In genomic region chr9:127715443-127716337, GRCh38 we compare ENCODE assay signal across 8 cellular contexts. TPM values are rescaled to one million over a fixed set of nuclear protein-coding genes. Genes with fewer than 3 reads are reported as not detected.
DNase-seq lines count a peak whose midpoint lies in the region; ATAC-seq, FAIRE-seq and TF ChIP-seq lines count a peak whose summit lies in the region.

Gene PTRH1, minus strand, starts transcription at chr9:127715663. Its CDS starts 24 bp downstream, at chr9:127715639.
Gene TTC16, plus strand, starts transcription at chr9:127716079. Its CDS starts 67 bp downstream, at chr9:127716146.

- WGBS in small intestine, 3 donors = 5 to 6% (median 5%) methylated on average over 64 to 65 of the region's 65 CpGs

- CTCF ChIA-PET in AG04450 (lab: Charles Lee) = interaction anchor here (2.0 kb wide), 1 partner anchor 19 kb away, joined by 21 read pairs; the partner anchor contains the start of gene TOR2A

- H3K4me3 ChIP-seq in AG04450 (ENCODE audit: low read depth, low read length) = peak within 1 kb of the TSS; percentile 83
- H3K4me3 ChIP-seq in WI38 (ENCODE audit: low read depth, low read length) = peak within 1 kb of the TSS; percentile 86
- H3K4me3 ChIP-seq in bronchial epithelial cell (ENCODE audit: low read depth, low read length) = peak within 1 kb of the TSS; percentile 93
- H3K4me3 ChIP-seq in small intestine (ENCODE audit: low read depth in 1 of 2, low read length in 2 of 2) = peak within 1 kb of the TSS; percentile 66 to 71

- H3K9me3 ChIP-seq in AG04450 (ENCODE audit: control insufficient read depth, insufficient read depth, low read length) (no peaks in the 10 kb centered on the region; the same call in 1 of the 2 replicates), small intestine (ENCODE audit: control insufficient read depth, low read depth) (no peaks in the 10 kb centered on the region)

- no peaks in the 10 kb centered on the region for H3K4me1 ChIP-seq in small intestine (ENCODE audit: control insufficient read depth in 2 of 2, insufficient read depth in 1 of 2, low read depth in 1 of 2, low read length in 1 of 2)

- ATAC-seq in GM18909 (IDR thresholded peaks at IDR 0.05; ENCODE audit: poor library complexity, unreplicated experiment) (peak; percentile 91), HG03159 (IDR thresholded peaks at IDR 0.05; ENCODE audit: unreplicated experiment) (peak; percentile 94)

- H3K36me3 ChIP-seq in bronchial epithelial cell (ENCODE audit: control insufficient read depth, insufficient read depth, low read length) (peaks cover 3% of the 10 kb centered on the region), small intestine (ENCODE audit: control insufficient read depth in 2 of 2, insufficient read depth in 2 of 2, low read length in 2 of 2) (no peaks in the 10 kb centered on the region)

- no peak for FAIRE-seq in bronchial epithelial cell (lab: Jason Lieb, UNC)
- no peak for FAIRE-seq in small intestine (lab: Jason Lieb, UNC)

- DNase-seq in AG04450 (ENCODE audit: low read depth, low spot score) (peak; percentile 76), NCI-H2227 (lab: John Stamatoyannopoulos, UW; ENCODE audit: unreplicated experiment) (peak; percentile 93), bronchial epithelial cell (ENCODE audit: low read depth) (peak; percentile 84), iPS-NIHi7 (ENCODE audit: extremely low spot score) (peak; percentile 99), small intestine (peak; percentile 96)

- H3K27me3 ChIP-seq in AG04450 (ENCODE audit: control insufficient read depth, insufficient read depth, low read length) = no peaks in the 10 kb centered on the region
- no peaks in the 10 kb centered on the region for H3K27me3 ChIP-seq in bronchial epithelial cell (ENCODE audit: control insufficient read depth, insufficient read depth, low read length)
- no peaks in the 10 kb centered on the region for H3K27me3 ChIP-seq in small intestine (ENCODE audit: control insufficient read depth in 2 of 2, insufficient read depth in 2 of 2, low read length in 2 of 2)

- POLR2A ChIA-PET in AG04450 (lab: Yijun Ruan, JAX) = interaction anchor here (0.5 to 1.2 kb wide), 4 partner anchors 10 to 132 kb away, joined by 3 to 5 read pairs (median 4); partner anchors contain the start of gene TOR2A

- H3K27ac ChIP-seq in AG04450 (ENCODE audit: low read depth, low read length) (peak within 1 kb of the TSS; percentile 61), small intestine (ENCODE audit: low read depth in 1 of 2, low read length in 1 of 2) (peak within 1 kb of the TSS; percentile 21 to 87)

- no peak for TF ChIP-seq CTCF in AG04450 (IDR thresholded peaks at IDR 0.05; ENCODE audit: low read depth, low read length)
- no peak for TF ChIP-seq CTCF in WI38 (IDR thresholded peaks at IDR 0.05; ENCODE audit: low read depth, low read length)
- TF ChIP-seq CTCF in bronchial epithelial cell (IDR thresholded peaks at IDR 0.05; ENCODE audit: insufficient read depth, low read length, severe bottlenecking) = no peak

RNA-seq across cellular contexts. Expression of gene PTRH1, which starts in this region (rescaled TPM):
- polyA plus RNA-seq in AG04450 (2011; rRNA removed) = 5.2 and 6.1 TPM in 2 replicates
- polyA minus RNA-seq in AG04450 (2011; rRNA and poly(A)+ RNA removed) = 2.3 and 2.6 TPM in 2 replicates
- total RNA-seq in bronchial epithelial cell = 26.6 and 58.9 TPM in 2 replicates
- polyA plus RNA-seq in small intestine = 10 to 100 TPM in 2 of 3 donors, 1 to 10 TPM in 1; 3.4 to 16.8 (median 13.0) TPM

RNA-seq across cellular contexts. Expression of gene TTC16, which starts in this region (rescaled TPM):
- polyA plus RNA-seq in AG04450 (2011; rRNA removed) = not detected in 2 replicates
- polyA minus RNA-seq in AG04450 (2011; rRNA and poly(A)+ RNA removed) = not detected in 2 replicates
- total RNA-seq in bronchial epithelial cell = not detected in 2 replicates
- polyA plus RNA-seq in small intestine = under 1 TPM in 1 of 3 donors, not detected in 2; 0.01 TPM

Comparison
In these comparisons a context has a peak if more than half of its experiments do, and no peak if none do; other contexts are left out.
1. Peak in every context shown above with its lines: DNase-seq, ATAC-seq, H3K4me3 ChIP-seq and H3K27ac ChIP-seq.